ENCODE assay signal across 8 cellular contexts in the genomic region with DNA sequence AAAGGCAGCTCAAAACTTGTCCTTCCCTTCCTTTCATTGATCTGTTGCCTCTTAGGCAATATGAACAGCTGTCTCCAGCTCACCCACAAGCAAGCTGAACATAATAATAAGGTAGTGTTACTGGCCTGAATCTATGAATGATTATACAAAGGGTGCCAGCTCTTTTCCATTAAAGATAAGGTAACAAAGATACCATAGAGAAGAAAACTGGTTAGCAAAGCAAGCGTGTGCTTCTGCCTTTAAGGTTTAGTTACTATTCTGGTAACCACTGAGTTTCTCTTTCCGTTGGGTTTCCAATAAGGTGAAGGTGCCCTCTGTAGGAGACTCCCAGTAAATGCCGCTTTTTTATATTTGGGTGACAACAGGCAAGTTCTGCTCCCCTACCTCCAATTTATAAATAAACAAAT. TPM values are rescaled to one million over a fixed set of nuclear protein-coding genes. Genes with fewer than 3 reads are reported as not detected.
A peak's percentile ranks its signal among the peaks of the same experiment; 100 is the strongest.
DNase-seq lines count a peak whose midpoint lies in the region; ATAC-seq and TF ChIP-seq lines count a peak whose summit lies in the region.

No MANE protein-coding gene starts in this region.

- H3K9me3 ChIP-seq in endocrine pancreas (ENCODE audit: control insufficient read depth, low read length), result no peaks in the 10 kb centered on the region

- H3K4me3 ChIP-seq in GM06990 (replicated peaks; ENCODE audit: low read depth, low read length), result no peak overlapping the region
- H3K4me3 ChIP-seq in endocrine pancreas (ENCODE audit: control insufficient read depth, insufficient read depth, low read length), result peak overlapping the region; percentile 72

- H3K36me3 Mint-ChIP-seq in neural crest cell (ENCODE audit: low read depth), result peaks cover 2% of the 10 kb centered on the region

- DNase-seq in GM06990 (ENCODE audit: extremely low read depth, insufficient read length) (no peak), NOMO-1 treated with DMSO at 0.1 percent for 48 hours (lab: John Stamatoyannopoulos, UW; ENCODE audit: unreplicated experiment) (peak; percentile 83), neural crest cell (ENCODE audit: low read depth, low spot score) (no peak)
- DNase-seq in stimulated activated CD4-positive, alpha-beta T cell treated with anti-CD3 and anti-CD28 coated beads, Interleukin-12 subunit alpha, Interleukin-12 subunit beta, amount 100 ng/mL, for 4 hours, result no peak
- no peak for DNase-seq in central memory CD4-positive, alpha-beta T cell

- H3K27ac Mint-ChIP-seq in neural crest cell (ENCODE audit: unreplicated experiment), result no peak overlapping the region

- no peaks in the 10 kb centered on the region for H3K27me3 ChIP-seq in GM06990 (replicated peaks; ENCODE audit: control insufficient read depth, insufficient read depth, low read length)
- no peaks in the 10 kb centered on the region for H3K27me3 ChIP-seq in endocrine pancreas (ENCODE audit: control insufficient read depth, insufficient read depth, low read length)

- H3K9ac ChIP-seq in endocrine pancreas (ENCODE audit: control insufficient read depth, insufficient read depth, low read length), result no peak overlapping the region

- H3K4me1 ChIP-seq in endocrine pancreas (ENCODE audit: control insufficient read depth, insufficient read depth, low read length), result peaks cover 11% of the 10 kb centered on the region

- H3K27me3 Mint-ChIP-seq in neural crest cell (ENCODE audit: low read depth), result no peaks in the 10 kb centered on the region

- TF ChIP-seq CTCF in GM06990 (IDR thresholded peaks at IDR 0.05; ENCODE audit: insufficient read depth, low read length, poor library complexity, severe bottlenecking) (peak; percentile 70), neural crest cell (conservative IDR thresholded peaks at IDR 0.05) (peak; percentile 77)

- peak overlapping the region; percentile 48 for H3K4me3 Mint-ChIP-seq in neural crest cell

- peaks cover 2% of the 10 kb centered on the region for H3K9me3 Mint-ChIP-seq in neural crest cell

- peaks cover 23% of the 10 kb centered on the region for H3K4me1 Mint-ChIP-seq in neural crest cell

- H3K36me3 ChIP-seq in GM06990 (ENCODE audit: control insufficient read depth, insufficient read depth, low read length) (no peaks in the 10 kb centered on the region), endocrine pancreas (ENCODE audit: control insufficient read depth, insufficient read depth, low read length) (no peaks in the 10 kb centered on the region)

- ATAC-seq in GM21423 (IDR thresholded peaks at IDR 0.05; ENCODE audit: unreplicated experiment) (peak; percentile 97), HG03521 (IDR thresholded peaks at IDR 0.05; ENCODE audit: unreplicated experiment) (peak; percentile 92)

RNA-seq across cellular contexts. Expression of a gene that starts 12.1 kb away (rescaled TPM):
- total RNA-seq in neural crest cell, result 23.7 and 24.6 TPM in 2 replicates
